Comparison of ENCODE assay signal across 1 cellular context in genomic region chr2:25819597-25820039, GRCh38.
A peak's percentile ranks its signal among the peaks of the same experiment; 100 is the strongest.
TF ChIP-seq lines count a peak whose summit lies in the region.

No MANE protein-coding gene starts in this region.

TF ChIP-seq in HepG2, 621 proteins besides CTCF, POLR2A, EP300 and RAD21:
- TF ChIP-seq ZNF260 (CRISPR knock-in tag; IDR thresholded peaks at IDR 0.05; ENCODE audit: borderline replicate concordance, low read depth) (no peak), ATF2 (CRISPR knock-in tag; IDR thresholded peaks at IDR 0.05) (no peak), PCBP2 (optimal IDR thresholded peaks at IDR 0.05; ENCODE audit: low read depth, low read length, poor library complexity, severe bottlenecking) (no peak), MAFF (IDR thresholded peaks at IDR 0.05; ENCODE audit: low read depth, low read length) (peak; percentile 41; the same call in 1 of the 2 replicates), ZNF614 (CRISPR knock-in tag; IDR thresholded peaks at IDR 0.05; ENCODE audit: borderline replicate concordance) (no peak), LRRFIP1 (CRISPR knock-in tag; conservative IDR thresholded peaks at IDR 0.05) (no peak), MAFK (conservative IDR thresholded peaks at IDR 0.05 in 1 of 2, IDR thresholded peaks at IDR 0.05 in 1 of 2; ENCODE audit: low read length in 2 of 2) (peak; percentile 28 to 49; a peak in 3 of 4 replicates), NFE2L2 (IDR thresholded peaks at IDR 0.05; ENCODE audit: low read length) (peak; percentile 74), ZNF441 (CRISPR knock-in tag; IDR thresholded peaks at IDR 0.05; ENCODE audit: borderline replicate concordance) (no peak)
